ENCODE assay signal across 10 cellular contexts in genomic region chr3:188646592-188646991, GRCh38.
DNase-seq lines count a peak whose midpoint lies in the region; ATAC-seq lines count a peak whose summit lies in the region.
"Had no signal": no experiment of that assay in that cellular context is flagged by ENCODE, and none has a peak within 500 bp of the region (broad histone marks: within the 10 kb centered on the region; RNA-seq: fewer than 3 reads in every experiment).

No MANE protein-coding gene starts in this region.

- H3K4me3 Mint-ChIP-seq in dendritic cell treated with granulocyte-macrophage colony-stimulating factor and Interleukin-4, amounts not matched to agents 40 ng/mL and 50 ng/mL, for 4 days: no peak overlapping the region

- H3K9me3 Mint-ChIP-seq in dendritic cell treated with granulocyte-macrophage colony-stimulating factor and Interleukin-4, amounts not matched to agents 40 ng/mL and 50 ng/mL, for 4 days: no peaks in the 10 kb centered on the region
- H3K9me3 Mint-ChIP-seq: neural crest cell had no signal

- no peaks in the 10 kb centered on the region for H3K27me3 Mint-ChIP-seq in dendritic cell treated with granulocyte-macrophage colony-stimulating factor and Interleukin-4, amounts not matched to agents 40 ng/mL and 50 ng/mL, for 4 days

- no peak for ATAC-seq in GM21447 (IDR thresholded peaks at IDR 0.05; ENCODE audit: unreplicated experiment)
- ATAC-seq in HG02623 (IDR thresholded peaks at IDR 0.05; ENCODE audit: unreplicated experiment): no peak

- DNase-seq in DMS53 (lab: John Stamatoyannopoulos, UW) (peak; percentile 3), DMS53 treated with DMSO at 0.1 percent for 48 hours (lab: John Stamatoyannopoulos, UW; ENCODE audit: unreplicated experiment) (no peak), MV-4-11 (lab: John Stamatoyannopoulos, UW) (peak; percentile 74), myocyte (ENCODE audit: low read depth) (peak; percentile 30), dedifferentiated amniotic fluid mesenchymal stem cell (ENCODE audit: extremely low spot score) (no peak)
- DNase-seq: activated gamma-delta T cell treated with Interleukin-2 at 50 U/mL for 16 hours had no signal

- intact Hi-C loops in dendritic cell treated with granulocyte-macrophage colony-stimulating factor and Interleukin-4, amounts not matched to agents 40 ng/mL and 50 ng/mL, for 4 days (cut with micrococcal nuclease): no loop called here

- peaks cover 12% of the 10 kb centered on the region for H3K36me3 Mint-ChIP-seq in dendritic cell treated with granulocyte-macrophage colony-stimulating factor and Interleukin-4, amounts not matched to agents 40 ng/mL and 50 ng/mL, for 4 days (ENCODE audit: low read depth)

- H3K4me1 Mint-ChIP-seq in dendritic cell treated with granulocyte-macrophage colony-stimulating factor and Interleukin-4, amounts not matched to agents 40 ng/mL and 50 ng/mL, for 4 days (ENCODE audit: low read depth): peaks cover 16% of the 10 kb centered on the region

- peak overlapping the region; percentile 62 for H3K27ac Mint-ChIP-seq in dendritic cell treated with granulocyte-macrophage colony-stimulating factor and Interleukin-4, amounts not matched to agents 40 ng/mL and 50 ng/mL, for 4 days

Comparison
In these comparisons a context has a peak if more than half of its experiments do, and no peak if none do; other contexts are left out.
1. DNase-seq: peak in DMS53 (single experiment), MV-4-11 (single experiment) and myocyte (single experiment); none in DMS53 treated with DMSO at 0.1 percent for 48 hours (single experiment) and dedifferentiated amniotic fluid mesenchymal stem cell (single experiment).